ENCODE assay signal across 14 cellular contexts in the genomic region with DNA sequence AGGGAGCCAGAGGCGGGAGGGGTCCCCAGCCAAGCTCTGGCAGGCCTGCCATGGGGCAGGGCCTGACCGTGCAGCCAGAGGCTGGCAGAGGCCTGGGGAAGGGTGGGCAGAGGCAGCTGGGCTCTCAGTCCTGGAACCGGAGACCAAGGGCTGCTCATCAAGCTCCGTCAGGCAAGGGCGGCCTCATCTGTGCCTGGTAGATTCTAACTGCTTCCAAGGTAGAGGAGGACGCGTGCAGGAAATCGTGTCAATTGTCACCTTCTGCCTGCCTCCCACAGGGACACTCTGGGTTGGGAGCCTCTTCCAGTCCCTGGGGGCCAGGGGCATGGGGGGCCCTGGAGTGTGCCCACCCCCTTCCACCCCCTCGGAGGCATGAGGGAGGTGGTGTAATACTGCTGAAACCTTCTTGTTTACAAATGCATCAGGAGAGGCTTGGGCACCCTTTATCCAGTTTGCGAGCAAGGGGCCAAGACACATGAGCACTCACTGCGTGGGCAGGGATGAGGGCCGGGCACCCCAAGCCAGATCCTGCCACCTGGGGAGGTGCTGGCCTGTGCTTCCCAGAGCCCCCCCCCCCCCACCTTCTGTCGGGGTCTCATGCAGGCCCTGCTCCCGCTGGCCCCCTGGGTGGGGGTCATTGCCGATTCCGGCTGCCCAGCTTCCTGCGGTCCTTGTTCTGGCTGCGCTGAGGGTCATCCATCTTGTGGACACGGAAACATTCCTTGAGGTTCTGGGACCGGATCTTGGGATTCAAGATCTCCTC. TPM values are rescaled to one million over a fixed set of nuclear protein-coding genes. Genes with fewer than 3 reads are reported as not detected.
"Had no signal": no experiment of that assay in that cellular context is flagged by ENCODE, and none has a peak within 500 bp of the region (broad histone marks: within the 10 kb centered on the region; RNA-seq: fewer than 3 reads in every experiment).

No MANE protein-coding gene starts in this region.

- ATAC-seq: activated CD8-positive, alpha-beta memory T cell treated with anti-CD3 and anti-CD28 coated beads, Interleukin-2, amount 10 ng/mL, durations not matched to agents 7 days and 5 days; activated naive CD4-positive, alpha-beta T cell treated with anti-CD3 and anti-CD28 coated beads, Interleukin-2, amount 50 U/mL, for 72 hours; naive thymus-derived CD4-positive, alpha-beta T cell had no signal

- H3K9me3 ChIP-seq: esophagus squamous epithelium, prostate gland, suprapubic skin, upper lobe of left lung had no signal

- H3K4me3 ChIP-seq: esophagus squamous epithelium, prostate gland, suprapubic skin, upper lobe of left lung had no signal

- DNase-seq: activated CD4-positive, alpha-beta T cell treated with anti-CD3 and anti-CD28 coated beads, Interleukin-2, amount 50 U/mL, for 4 hours; activated CD8-positive, alpha-beta memory T cell treated with anti-CD3 and anti-CD28 coated beads, Interleukin-2, amount 10 ng/mL, durations not matched to agents 7 days and 5 days; activated effector memory CD4-positive, alpha-beta T cell treated with anti-CD3 and anti-CD28 coated beads, Interleukin-2, amount 50 U/mL, for 16 hours; activated T-cell treated with anti-CD3 and anti-CD28 coated beads, Interleukin-2, amount 50 U/mL, for 24 hours; esophagus squamous epithelium; foreskin fibroblast; naive thymus-derived CD4-positive, alpha-beta T cell; stimulated activated CD4-positive, alpha-beta T cell treated with anti-CD3 and anti-CD28 coated beads, Interleukin-2, amount 100 ng/mL, for 48 hours; stimulated activated naive CD4-positive, alpha-beta T cell treated with Interleukin-2 at 50 U/mL for 16 hours; T-helper 2 cell had no signal

- H3K4me1 ChIP-seq: prostate gland had no signal

- H3K27ac ChIP-seq: esophagus squamous epithelium, prostate gland, suprapubic skin, upper lobe of left lung had no signal

RNA-seq across cellular contexts. Expression of gene SNORC, which starts 9.0 kb away (rescaled TPM):
- polyA plus RNA-seq: naive thymus-derived CD4-positive, alpha-beta T cell had no signal
